ENCODE assay signal across 1 cellular context in the genomic region with DNA sequence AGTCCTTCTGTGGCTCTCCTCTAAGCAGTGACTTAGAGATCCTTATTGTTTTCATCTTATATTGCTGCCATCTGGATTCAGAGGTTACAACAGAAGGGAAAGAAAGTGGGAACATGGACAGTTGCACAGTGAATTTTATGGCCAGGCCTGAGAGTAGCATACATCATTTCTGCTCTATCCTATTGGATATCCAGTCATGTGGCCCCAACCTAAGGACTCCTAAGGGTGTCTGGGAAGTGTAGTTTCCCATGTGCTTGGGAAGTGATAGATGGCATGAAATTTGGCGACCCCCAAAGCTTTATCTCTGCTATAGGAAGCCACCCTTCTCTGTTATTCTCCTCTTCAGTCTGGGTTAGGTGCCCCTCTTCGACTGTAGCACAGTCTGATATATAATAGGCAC.
TF ChIP-seq lines count a peak whose summit lies in the region.

No MANE protein-coding gene starts in this region.

TF ChIP-seq in IMR-90, 13 proteins besides CTCF, POLR2A, EP300 and RAD21 (continued from another document):
- TF ChIP-seq MAZ (IDR thresholded peaks at IDR 0.05; ENCODE audit: borderline replicate concordance, low read depth, low read length), result no peak
- no peak for TF ChIP-seq RCOR1 (IDR thresholded peaks at IDR 0.05; ENCODE audit: insufficient replicate concordance, low read length)
- no peak for TF ChIP-seq FOS (IDR thresholded peaks at IDR 0.05; ENCODE audit: low read depth, low read length)
- no peak for TF ChIP-seq MXI1 (IDR thresholded peaks at IDR 0.05; ENCODE audit: borderline replicate concordance, low read depth, low read length)
- TF ChIP-seq CHD1 (IDR thresholded peaks at IDR 0.05; ENCODE audit: low read depth, low read length), result no peak
- TF ChIP-seq MAFK (IDR thresholded peaks at IDR 0.05; ENCODE audit: low read depth, low read length), result no peak
- TF ChIP-seq CEBPB (IDR thresholded peaks at IDR 0.05; ENCODE audit: low read depth, low read length), result no peak
- no peak for TF ChIP-seq ELK1 (IDR thresholded peaks at IDR 0.05; ENCODE audit: borderline replicate concordance, low read depth, low read length)
- no peak for TF ChIP-seq BHLHE40 (IDR thresholded peaks at IDR 0.05; ENCODE audit: low read depth, low read length)
- no peak for TF ChIP-seq USF2 (IDR thresholded peaks at IDR 0.05; ENCODE audit: low read depth, low read length)
